ENCODE assay signal across 8 cellular contexts in the genomic region with DNA sequence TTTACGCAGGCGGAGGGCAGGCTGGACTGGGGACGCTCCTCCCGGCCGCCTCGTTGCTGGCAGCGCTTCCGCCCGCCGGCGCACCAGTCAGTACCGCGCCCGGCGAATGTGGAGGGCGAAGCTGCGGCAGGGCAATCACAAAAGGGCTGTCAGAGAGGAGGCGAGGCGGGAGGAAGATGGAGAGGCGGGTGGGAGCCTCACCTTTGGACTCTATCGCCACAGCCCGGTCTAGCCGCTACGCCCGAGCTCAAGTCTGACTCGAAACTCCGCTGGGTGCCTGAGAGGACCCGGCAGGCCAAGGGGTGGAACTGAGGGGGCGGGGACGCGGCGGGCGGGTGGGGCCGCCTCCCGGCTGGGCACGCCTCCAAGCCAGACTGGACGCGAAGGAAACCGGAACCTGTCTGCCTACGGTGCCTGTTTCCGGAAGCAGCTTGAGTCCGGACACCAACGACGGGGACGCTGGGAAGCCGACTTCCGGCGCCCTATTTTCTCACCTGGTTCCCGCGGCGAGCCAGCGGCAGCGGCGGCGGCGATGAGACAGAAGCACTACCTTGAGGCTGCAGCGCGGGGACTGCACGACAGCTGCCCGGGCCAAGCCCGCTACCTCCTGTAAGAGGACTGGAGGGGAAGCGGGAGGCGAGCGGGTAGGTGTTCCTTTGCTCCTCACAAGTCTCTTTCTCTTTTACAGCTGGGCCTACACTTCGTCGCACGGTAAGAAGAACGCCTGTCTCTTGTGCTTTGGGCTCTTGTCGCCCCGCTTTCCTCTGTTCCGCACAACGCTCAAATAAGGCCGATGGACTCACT.
DNase-seq lines count a peak whose midpoint lies in the region; TF ChIP-seq lines count a peak whose summit lies in the region.

Gene RMP24, plus strand, starts transcription at position 483 of the 804 bp plus-strand sequence.

- peaks cover 31% of the 10 kb centered on the region for H3K36me3 Mint-ChIP-seq in activated naive CD4-positive, alpha-beta T cell treated with anti-CD3 and anti-CD28 coated beads, Interleukin-2, amount 10 ng/mL, durations not matched to agents 7 days and 5 days

- peak within 1 kb of the TSS; percentile 90 for H3K4me3 ChIP-seq in HFF-Myc (replicated peaks; ENCODE audit: low read depth, low read length)
- H3K4me3 ChIP-seq in SJSA1: peak within 1 kb of the TSS; percentile 66
- peak within 1 kb of the TSS; percentile 73 for H3K4me3 ChIP-seq in suprapubic skin

- TF ChIP-seq EP300 in suprapubic skin (IDR thresholded peaks at IDR 0.05): no peak

- DNase-seq in GM04503 (ENCODE audit: low read depth) (peak; percentile 71), HFF-Myc (ENCODE audit: extremely low read depth, low read depth) (peak; percentile 84), MV-4-11 (lab: John Stamatoyannopoulos, UW) (peak; percentile 88), SJSA1 (ENCODE audit: low read depth in 1 of 2, low spot score in 2 of 2) (peak; percentile 89 to 90), globus pallidus (ENCODE audit: low spot score) (peak; percentile 94), nucleus accumbens (lab: John Stamatoyannopoulos, UW) (peak; percentile 21 to 96 (median 93)), suprapubic skin (ENCODE audit: low spot score in 2 of 2) (peak; percentile 95 to 96)
- DNase-seq in activated naive CD4-positive, alpha-beta T cell treated with anti-CD3 and anti-CD28 coated beads, Interleukin-2, amount 10 ng/mL, durations not matched to agents 7 days and 5 days: peak; percentile 95

- no peak for TF ChIP-seq CTCF in HFF-Myc (IDR thresholded peaks at IDR 0.05; ENCODE audit: low read depth, low read length, missing control alignments)
- no peak for TF ChIP-seq CTCF in suprapubic skin (IDR thresholded peaks at IDR 0.05)

- H3K27ac ChIP-seq in SJSA1: peak within 1 kb of the TSS; percentile 25
- peak within 1 kb of the TSS; percentile 93 for H3K27ac ChIP-seq in suprapubic skin

- H3K27me3 ChIP-seq in SJSA1 (replicated peaks) (no peaks in the 10 kb centered on the region), suprapubic skin (no peaks in the 10 kb centered on the region)

- 0% methylated on average over 38 of the region's 73 CpGs for WGBS in suprapubic skin

- H3K4me1 Mint-ChIP-seq in activated naive CD4-positive, alpha-beta T cell treated with anti-CD3 and anti-CD28 coated beads, Interleukin-2, amount 10 ng/mL, durations not matched to agents 7 days and 5 days: peaks cover 63% of the 10 kb centered on the region

- H3K27ac Mint-ChIP-seq in activated naive CD4-positive, alpha-beta T cell treated with anti-CD3 and anti-CD28 coated beads, Interleukin-2, amount 10 ng/mL, durations not matched to agents 7 days and 5 days: peak within 1 kb of the TSS; percentile 99

- peak within 1 kb of the TSS; percentile 97 for H3K4me3 Mint-ChIP-seq in activated naive CD4-positive, alpha-beta T cell treated with anti-CD3 and anti-CD28 coated beads, Interleukin-2, amount 10 ng/mL, durations not matched to agents 7 days and 5 days

- H3K36me3 ChIP-seq in SJSA1 (peaks cover 42% of the 10 kb centered on the region), suprapubic skin (peaks cover 19% of the 10 kb centered on the region)

- CTCF ChIA-PET in activated naive CD4-positive, alpha-beta T cell treated with anti-CD3 and anti-CD28 coated beads, Interleukin-2, amount 10 ng/mL, durations not matched to agents 7 days and 5 days (lab: Charles Lee): no interaction called here

- H3K27me3 Mint-ChIP-seq in activated naive CD4-positive, alpha-beta T cell treated with anti-CD3 and anti-CD28 coated beads, Interleukin-2, amount 10 ng/mL, durations not matched to agents 7 days and 5 days: no peaks in the 10 kb centered on the region

- H3K4me1 ChIP-seq in SJSA1 (replicated peaks) (peaks cover 13% of the 10 kb centered on the region), suprapubic skin (peaks cover 30% of the 10 kb centered on the region)

- peak in 1 of 2 donors; percentile 17 for TF ChIP-seq POLR2A in suprapubic skin (IDR thresholded peaks at IDR 0.05)

- H3K9me3 ChIP-seq in SJSA1 (replicated peaks) (no peaks in the 10 kb centered on the region), suprapubic skin (no peaks in the 10 kb centered on the region)

- H3K9me3 Mint-ChIP-seq in activated naive CD4-positive, alpha-beta T cell treated with anti-CD3 and anti-CD28 coated beads, Interleukin-2, amount 10 ng/mL, durations not matched to agents 7 days and 5 days: no peaks in the 10 kb centered on the region

Comparison
In these comparisons a context has a peak if more than half of its experiments do, and no peak if none do; other contexts are left out.
1. Peak in every context shown above with its lines: DNase-seq, H3K4me3 ChIP-seq and H3K27ac ChIP-seq.